Comparison of ENCODE assay signal across 19 cellular contexts in genomic region chr9:34382879-34383278, GRCh38. TPM values are rescaled to one million over a fixed set of nuclear protein-coding genes. Genes with fewer than 3 reads are reported as not detected.
DNase-seq lines count a peak whose midpoint lies in the region; ATAC-seq and TF ChIP-seq lines count a peak whose summit lies in the region.
"Had no signal": no experiment of that assay in that cellular context is flagged by ENCODE, and none has a peak within 500 bp of the region (broad histone marks: within the 10 kb centered on the region; RNA-seq: fewer than 3 reads in every experiment).

No MANE protein-coding gene starts in this region.

- peaks cover 9% of the 10 kb centered on the region for H3K4me1 Mint-ChIP-seq in type B pancreatic cell (ENCODE audit: unreplicated experiment)

- DNase-seq in cardiac septum (ENCODE audit: low spot score) (peak; percentile 36), left cardiac atrium (no peak), left lobe of liver (ENCODE audit: low spot score) (peak; percentile 8), type B pancreatic cell (ENCODE audit: extremely low spot score, unreplicated experiment) (no peak), GM19240 (ENCODE audit: insufficient read length, low spot score) (no peak)
- peak; percentile 26 for DNase-seq in activated CD8-positive, alpha-beta memory T cell treated with anti-CD3 and anti-CD28 coated beads, Interleukin-2, amount 50 U/mL, for 48 hours
- no peak for DNase-seq in activated CD4-positive, CD25-positive, alpha-beta regulatory T cell treated with anti-CD3 and anti-CD28 coated beads, Interleukin-2, amount 50 U/mL, for 72 hours
- no peak for DNase-seq in activated effector memory CD4-positive, alpha-beta T cell treated with Interleukin-2 at 50 U/mL for 16 hours
- DNase-seq: EL, GF-D8, Karpas-422, NCI-H1694 treated with DMSO at 0.1 percent for 48 hours, NCI-H2081 treated with DMSO at 0.1 percent for 48 hours, NCI-H446 treated with DMSO at 0.1 percent for 48 hours, NCI-H526 treated with DMSO at 0.1 percent for 48 hours had no signal

- no peaks in the 10 kb centered on the region for H3K36me3 Mint-ChIP-seq in type B pancreatic cell

- intact Hi-C loops in cardiac septum (cut with DNase I), result no loop called here
- intact Hi-C loops in left cardiac atrium (cut with DNase I), result no loop called here

- no peak overlapping the region for H3K27ac Mint-ChIP-seq in type B pancreatic cell
- H3K27ac Mint-ChIP-seq: B cell, CD14-positive monocyte had no signal

- no peak for TF ChIP-seq CTCF in type B pancreatic cell (conservative IDR thresholded peaks at IDR 0.05)

- peak overlapping the region; percentile 50 for H3K4me3 Mint-ChIP-seq in type B pancreatic cell
- H3K4me3 Mint-ChIP-seq: B cell, CD14-positive monocyte had no signal

- H3K9me3 Mint-ChIP-seq in type B pancreatic cell, result no peaks in the 10 kb centered on the region

- no peak for ATAC-seq in left cardiac atrium
- no peak for ATAC-seq in left lobe of liver
- ATAC-seq: A549, Right ventricle myocardium inferior had no signal

- H3K27me3 Mint-ChIP-seq in type B pancreatic cell, result peaks cover 75% of the 10 kb centered on the region
- H3K27me3 Mint-ChIP-seq: B cell had no signal

RNA-seq across cellular contexts. Expression of gene MYORG, which starts 6.2 kb away (rescaled TPM):
- total RNA-seq in cardiac septum (9.7 TPM), left cardiac atrium (1 to 10 TPM; 5.5 to 6.0 TPM), left lobe of liver (76.2 TPM), type B pancreatic cell (ENCODE audit: low replicate concordance) (11.6 and 24.5 TPM in 2 replicates)

RNA-seq across cellular contexts. Expression of gene NUDT2, which starts 53.5 kb away (rescaled TPM):
- total RNA-seq in cardiac septum, result 23.0 TPM
- 10 to 100 TPM; 15.8 to 22.4 TPM for total RNA-seq in left cardiac atrium
- 8.7 TPM for total RNA-seq in left lobe of liver
- 25.1 and 25.4 TPM in 2 replicates for total RNA-seq in type B pancreatic cell (ENCODE audit: low replicate concordance)

RNA-seq across cellular contexts. Expression of gene KIF24, which starts 53.8 kb away (rescaled TPM):
- total RNA-seq in cardiac septum, result 0.89 TPM
- total RNA-seq in left cardiac atrium, result under 1 TPM; 0.34 to 0.59 TPM
- total RNA-seq in left lobe of liver, result 0.33 TPM
- total RNA-seq in type B pancreatic cell (ENCODE audit: low replicate concordance), result 3.5 and 9.6 TPM in 2 replicates

Comparison
In these comparisons a context has a peak if more than half of its experiments do, and no peak if none do; other contexts are left out.
1. DNase-seq: peak in cardiac septum (single experiment), activated CD8-positive, alpha-beta memory T cell treated with anti-CD3 and anti-CD28 coated beads, Interleukin-2, amount 50 U/mL, for 48 hours (single experiment) and left lobe of liver (single experiment); none in left cardiac atrium (single experiment), type B pancreatic cell (single experiment), GM19240 (single experiment), activated CD4-positive, CD25-positive, alpha-beta regulatory T cell treated with anti-CD3 and anti-CD28 coated beads, Interleukin-2, amount 50 U/mL, for 72 hours (single experiment) and activated effector memory CD4-positive, alpha-beta T cell treated with Interleukin-2 at 50 U/mL for 16 hours (single experiment).